In the genomic region with DNA sequence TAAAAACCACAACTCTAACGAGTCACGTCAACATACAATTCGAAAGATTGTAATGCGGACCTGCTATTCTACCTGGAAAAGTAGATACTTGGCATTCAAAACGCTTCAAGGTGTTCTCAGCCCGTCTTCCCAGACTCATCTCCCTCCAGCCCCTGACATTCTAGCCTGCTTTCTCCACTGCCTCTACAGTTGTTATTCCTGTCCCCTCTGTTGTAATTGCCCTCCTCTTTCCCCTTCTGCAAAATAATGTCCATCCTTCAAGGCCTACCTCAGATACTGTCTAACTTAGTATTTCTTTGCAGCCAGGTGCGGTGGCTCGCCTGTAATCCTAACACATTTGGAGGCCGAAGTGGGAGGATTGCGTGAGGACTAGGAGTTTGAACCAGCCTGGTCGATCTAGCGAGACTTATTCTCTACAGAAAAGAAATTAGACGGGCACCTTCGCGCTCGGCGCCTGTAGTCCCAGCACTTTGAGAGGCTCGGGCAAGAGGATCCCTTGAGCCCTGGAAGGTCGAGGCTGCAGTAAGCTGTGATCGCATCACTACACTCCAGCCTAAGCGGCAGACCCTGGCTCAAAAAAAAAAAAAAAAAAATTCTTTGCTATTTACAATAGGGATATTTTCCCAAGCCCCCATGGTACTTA, we compare ENCODE assay signal across 8 cellular contexts.
A peak's percentile ranks its signal among the peaks of the same experiment; 100 is the strongest.
DNase-seq lines count a peak whose midpoint lies in the region; ATAC-seq and TF ChIP-seq lines count a peak whose summit lies in the region.

No MANE protein-coding gene starts in this region.

- no peaks in the 10 kb centered on the region for H3K27me3 ChIP-seq in layer of hippocampus (ENCODE audit: control insufficient read depth, insufficient read depth, low read length)
- no peaks in the 10 kb centered on the region for H3K27me3 ChIP-seq in tibial artery

- H3K9me3 Mint-ChIP-seq in activated T-cell treated with anti-CD3 and anti-CD28 coated beads, Interleukin-2, amount 50 U/mL, for 24 hours, result no peaks in the 10 kb centered on the region
- no peaks in the 10 kb centered on the region for H3K9me3 Mint-ChIP-seq in activated naive CD8-positive, alpha-beta T cell treated with anti-CD3 and anti-CD28 coated beads, Interleukin-2, amount 50 U/mL, for 24 hours

- peaks cover 14% of the 10 kb centered on the region for H3K36me3 Mint-ChIP-seq in activated T-cell treated with anti-CD3 and anti-CD28 coated beads, Interleukin-2, amount 50 U/mL, for 24 hours (ENCODE audit: low read depth)
- peaks cover 29% of the 10 kb centered on the region for H3K36me3 Mint-ChIP-seq in activated naive CD8-positive, alpha-beta T cell treated with anti-CD3 and anti-CD28 coated beads, Interleukin-2, amount 50 U/mL, for 24 hours (ENCODE audit: low read depth)

- peaks cover 0 to 22% (median 10%) of the 10 kb centered on the region in 4 donors for H3K4me1 ChIP-seq in tibial artery

- ATAC-seq in activated naive CD8-positive, alpha-beta T cell treated with anti-CD3 and anti-CD28 coated beads, Interleukin-2, amount 50 U/mL, for 24 hours, result no peak
- ATAC-seq in GM18519 (IDR thresholded peaks at IDR 0.05; ENCODE audit: low FRiP score, unreplicated experiment) (no peak), HG03460 (IDR thresholded peaks at IDR 0.05; ENCODE audit: unreplicated experiment) (no peak)

- peaks cover 22% of the 10 kb centered on the region for H3K4me1 Mint-ChIP-seq in activated T-cell treated with anti-CD3 and anti-CD28 coated beads, Interleukin-2, amount 50 U/mL, for 24 hours (ENCODE audit: low read depth)
- peaks cover 19% of the 10 kb centered on the region for H3K4me1 Mint-ChIP-seq in activated naive CD8-positive, alpha-beta T cell treated with anti-CD3 and anti-CD28 coated beads, Interleukin-2, amount 50 U/mL, for 24 hours

- no peaks in the 10 kb centered on the region for H3K27me3 Mint-ChIP-seq in activated T-cell treated with anti-CD3 and anti-CD28 coated beads, Interleukin-2, amount 50 U/mL, for 24 hours
- no peaks in the 10 kb centered on the region for H3K27me3 Mint-ChIP-seq in activated naive CD8-positive, alpha-beta T cell treated with anti-CD3 and anti-CD28 coated beads, Interleukin-2, amount 50 U/mL, for 24 hours

- H3K9me3 ChIP-seq in tibial artery, result no peaks in the 10 kb centered on the region

- H3K27ac ChIP-seq in layer of hippocampus (ENCODE audit: low read depth, low read length) (peak overlapping the region; percentile 85), tibial artery (peak overlapping the region; percentile 81 to 88)

- intact Hi-C loops in tibial artery (cut with DNase I; ENCODE audit: low total_unique reads), result no loop called here

- no peak overlapping the region for H3K4me3 Mint-ChIP-seq in activated T-cell treated with anti-CD3 and anti-CD28 coated beads, Interleukin-2, amount 50 U/mL, for 24 hours
- peak overlapping the region; percentile 100 for H3K4me3 Mint-ChIP-seq in activated naive CD8-positive, alpha-beta T cell treated with anti-CD3 and anti-CD28 coated beads, Interleukin-2, amount 50 U/mL, for 24 hours

- peak overlapping the region; percentile 63 to 88 for H3K4me3 ChIP-seq in tibial artery

- DNase-seq in activated T-cell treated with anti-CD3 and anti-CD28 coated beads, Interleukin-2, amount 50 U/mL, for 24 hours, result no peak
- DNase-seq in activated T-cell treated with anti-CD3 and anti-CD28 coated beads for 4 hours (no peak), tibial artery (no peak), globus pallidus (ENCODE audit: low spot score) (no peak)
- no peak for DNase-seq in activated naive CD8-positive, alpha-beta T cell treated with anti-CD3 and anti-CD28 coated beads, Interleukin-2, amount 50 U/mL, for 24 hours

- peak overlapping the region; percentile 99 for H3K27ac Mint-ChIP-seq in activated T-cell treated with anti-CD3 and anti-CD28 coated beads, Interleukin-2, amount 50 U/mL, for 24 hours
- H3K27ac Mint-ChIP-seq in activated naive CD8-positive, alpha-beta T cell treated with anti-CD3 and anti-CD28 coated beads, Interleukin-2, amount 50 U/mL, for 24 hours, result peak overlapping the region; percentile 100

- TF ChIP-seq CTCF in tibial artery (IDR thresholded peaks at IDR 0.05), result no peak

- H3K36me3 ChIP-seq in tibial artery, result peaks cover 8 to 28% (median 11%) of the 10 kb centered on the region in 3 donors
